ENCODE assay signal across 11 cellular contexts in genomic region chr18:27298215-27298804, GRCh38.
DNase-seq lines count a peak whose midpoint lies in the region; ATAC-seq and TF ChIP-seq lines count a peak whose summit lies in the region.
"Had no signal": no experiment of that assay in that cellular context is flagged by ENCODE, and none has a peak within 500 bp of the region (broad histone marks: within the 10 kb centered on the region; RNA-seq: fewer than 3 reads in every experiment).

No MANE protein-coding gene starts in this region.

- no peak overlapping the region for H3K4me3 ChIP-seq in kidney epithelial cell (ENCODE audit: low read depth, low read length)
- no peak overlapping the region for H3K4me3 ChIP-seq in prostate gland

- H3K36me3 ChIP-seq in kidney epithelial cell (ENCODE audit: control insufficient read depth, insufficient read depth, low read length) (no peaks in the 10 kb centered on the region), prostate gland (no peaks in the 10 kb centered on the region)

- ATAC-seq in activated naive CD4-positive, alpha-beta T cell treated with anti-CD3 and anti-CD28 coated beads, Interleukin-2, amount 50 U/mL, for 72 hours: no peak
- ATAC-seq in HG02870 (IDR thresholded peaks at IDR 0.05; ENCODE audit: unreplicated experiment): no peak
- ATAC-seq: stimulated activated naive CD8-positive, alpha-beta T cell treated with anti-CD3 and anti-CD28 coated beads, Interleukin-15, Interleukin-2, amounts not matched to agents 100 U/mL and 50 U/mL, for 24 hours; T-cell had no signal

- TF ChIP-seq CTCF in kidney epithelial cell (IDR thresholded peaks at IDR 0.05; ENCODE audit: insufficient read depth, low read length, poor library complexity, severe bottlenecking) (peak; percentile 36), prostate gland (IDR thresholded peaks at IDR 0.05) (peak in 2 of 4 experiments; percentile 51 to 52)

- H3K27ac Mint-ChIP-seq in activated naive CD4-positive, alpha-beta T cell treated with anti-CD3 and anti-CD28 coated beads, Interleukin-2, amount 50 U/mL, for 72 hours: no peak overlapping the region
- H3K27ac Mint-ChIP-seq: T-cell had no signal

- peaks cover 7 to 15% of the 10 kb centered on the region in 2 donors for H3K9me3 Mint-ChIP-seq in activated naive CD4-positive, alpha-beta T cell treated with anti-CD3 and anti-CD28 coated beads, Interleukin-2, amount 50 U/mL, for 72 hours

- H3K4me1 ChIP-seq in prostate gland (replicated peaks): no peaks in the 10 kb centered on the region

- DNase-seq in COR-L47 (lab: John Stamatoyannopoulos, UW) (peak; percentile 36), Kasumi-1 (lab: John Stamatoyannopoulos, UW) (peak; percentile 50 to 57), SK-N-DZ (ENCODE audit: low spot score) (peak; percentile 18), kidney epithelial cell (ENCODE audit: low read depth) (no peak), prostate gland (ENCODE audit: low spot score) (no peak), NOMO-1 treated with DMSO at 0.1 percent for 48 hours (lab: John Stamatoyannopoulos, UW; ENCODE audit: unreplicated experiment) (no peak)
- DNase-seq in activated naive CD4-positive, alpha-beta T cell treated with anti-CD3 and anti-CD28 coated beads, Interleukin-2, amount 50 U/mL, for 72 hours (ENCODE audit: low spot score in 2 of 2): no peak
- DNase-seq: activated T-cell treated with anti-CD3 and anti-CD28 coated beads, Interleukin-2, amount 50 U/mL, for 1 hour; stimulated activated naive CD8-positive, alpha-beta T cell treated with anti-CD3 and anti-CD28 coated beads, Interleukin-15, Interleukin-2, amounts not matched to agents 100 U/mL and 50 U/mL, for 24 hours; T-cell had no signal

- intact Hi-C loops in prostate gland (cut with DNase I): no loop called here

- no peak overlapping the region for H3K27ac ChIP-seq in prostate gland

- WGBS in prostate gland: 71% methylated on average over 4 of the region's 4 CpGs

- H3K36me3 Mint-ChIP-seq in activated naive CD4-positive, alpha-beta T cell treated with anti-CD3 and anti-CD28 coated beads, Interleukin-2, amount 50 U/mL, for 72 hours: no peaks in the 10 kb centered on the region
- H3K36me3 Mint-ChIP-seq: T-cell had no signal

- no peak for TF ChIP-seq POLR2A in prostate gland (IDR thresholded peaks at IDR 0.05)

- H3K27me3 ChIP-seq in kidney epithelial cell (ENCODE audit: control insufficient read depth, insufficient read depth, low read length): no peaks in the 10 kb centered on the region
- no peaks in the 10 kb centered on the region for H3K27me3 ChIP-seq in prostate gland (replicated peaks; ENCODE audit: insufficient read depth)

- no peaks in the 10 kb centered on the region for H3K9me3 ChIP-seq in prostate gland

Comparison
In these comparisons a context has a peak if more than half of its experiments do, and no peak if none do; other contexts are left out.
1. DNase-seq: peak in COR-L47 (single experiment), Kasumi-1 (2 of 2) and SK-N-DZ (single experiment); none in kidney epithelial cell (single experiment), prostate gland (single experiment), activated naive CD4-positive, alpha-beta T cell treated with anti-CD3 and anti-CD28 coated beads, Interleukin-2, amount 50 U/mL, for 72 hours (0 of 2) and NOMO-1 treated with DMSO at 0.1 percent for 48 hours (single experiment).